ENCODE assay signal across 25 cellular contexts in genomic region chr3:182124187-182124586, GRCh38.
"Had no signal": no experiment of that assay in that cellular context is flagged by ENCODE, and none has a peak within 500 bp of the region (broad histone marks: within the 10 kb centered on the region; RNA-seq: fewer than 3 reads in every experiment).

No MANE protein-coding gene starts in this region.

- H3K9me3 Mint-ChIP-seq: memory B cell; nephron; neural progenitor cell; stimulated activated naive CD8-positive, alpha-beta T cell treated with anti-CD3 and anti-CD28 coated beads, Interleukin-15, Interleukin-2, amounts not matched to agents 100 ng/mL and 50 ng/mL, for 24 hours had no signal

- H3K9ac ChIP-seq: neural progenitor cell, parathyroid adenoma had no signal

- H3K4me1 ChIP-seq: esophagus squamous epithelium, parathyroid adenoma, right atrium auricular region, spleen, tibial nerve, upper lobe of right lung, vagina had no signal

- H3K36me3 ChIP-seq: esophagus squamous epithelium, neural progenitor cell, right atrium auricular region, spleen, thoracic aorta, tibial nerve, upper lobe of right lung, vagina had no signal

- H3K4me3 Mint-ChIP-seq: effector memory CD8-positive, alpha-beta T cell; immature natural killer cell; memory B cell; naive thymus-derived CD4-positive, alpha-beta T cell; nephron; neural progenitor cell; stimulated activated naive B cell treated with anti-CD40 and anti-IgM and Interleukin-4, amounts not matched to agents 10 μg/mL and 1 μg/mL and 100 μg/mL, for 72 hours; stimulated activated naive CD8-positive, alpha-beta T cell treated with anti-CD3 and anti-CD28 coated beads, Interleukin-15, Interleukin-2, amounts not matched to agents 100 ng/mL and 50 ng/mL, for 24 hours had no signal

- H3K4me3 ChIP-seq: coronary artery, esophagus squamous epithelium, lung, neural progenitor cell, right atrium auricular region, skin epidermis, spleen, thoracic aorta, tibial nerve, upper lobe of right lung, vagina had no signal

- H3K9me3 ChIP-seq: esophagus squamous epithelium, right atrium auricular region, spleen, thoracic aorta, tibial nerve, upper lobe of right lung, vagina had no signal

- H3K27me3 Mint-ChIP-seq: effector memory CD8-positive, alpha-beta T cell; stimulated activated naive B cell treated with anti-CD40 and anti-IgM and Interleukin-4, amounts not matched to agents 10 μg/mL and 1 μg/mL and 100 μg/mL, for 72 hours; stimulated activated naive CD8-positive, alpha-beta T cell treated with anti-CD3 and anti-CD28 coated beads, Interleukin-15, Interleukin-2, amounts not matched to agents 100 ng/mL and 50 ng/mL, for 24 hours had no signal

- H3K27ac Mint-ChIP-seq: effector memory CD8-positive, alpha-beta T cell; immature natural killer cell; memory B cell; naive thymus-derived CD4-positive, alpha-beta T cell; nephron; progenitor cell of endocrine pancreas; stimulated activated naive B cell treated with anti-CD40 and anti-IgM and Interleukin-4, amounts not matched to agents 10 μg/mL and 1 μg/mL and 100 μg/mL, for 72 hours; stimulated activated naive CD8-positive, alpha-beta T cell treated with anti-CD3 and anti-CD28 coated beads, Interleukin-15, Interleukin-2, amounts not matched to agents 100 ng/mL and 50 ng/mL, for 24 hours had no signal

- H3K27me3 ChIP-seq: esophagus squamous epithelium, neural progenitor cell, right atrium auricular region, spleen, tibial nerve, upper lobe of right lung, vagina had no signal

- H2AFZ ChIP-seq: neural progenitor cell, parathyroid adenoma had no signal

- H3K79me2 ChIP-seq: parathyroid adenoma had no signal

- ATAC-seq: effector memory CD8-positive, alpha-beta T cell; left lobe of liver; naive thymus-derived CD4-positive, alpha-beta T cell; sciatic nerve; stimulated activated naive B cell treated with anti-CD40 and anti-IgM and Interleukin-4, amounts not matched to agents 10 μg/mL and 1 μg/mL and 100 μg/mL, for 72 hours; upper lobe of right lung had no signal

- H3K4me2 ChIP-seq: neural progenitor cell had no signal

- DNase-seq: effector memory CD8-positive, alpha-beta T cell; erythroblast; esophagus squamous epithelium; hypothalamus; immature natural killer cell; naive thymus-derived CD4-positive, alpha-beta T cell; spleen; stimulated activated CD4-positive, alpha-beta T cell treated with anti-CD3 and anti-CD28 coated beads, Interleukin-4, amount 100 ng/mL, for 4 hours; stimulated activated naive B cell treated with anti-CD40 and anti-IgM and Interleukin-4, amounts not matched to agents 10 μg/mL and 1 μg/mL and 100 μg/mL, for 72 hours; upper lobe of right lung had no signal

- H3K36me3 Mint-ChIP-seq: memory B cell; naive thymus-derived CD4-positive, alpha-beta T cell; neural progenitor cell; stimulated activated naive B cell treated with anti-CD40 and anti-IgM and Interleukin-4, amounts not matched to agents 10 μg/mL and 1 μg/mL and 100 μg/mL, for 72 hours had no signal

- H3K27ac ChIP-seq: coronary artery, esophagus squamous epithelium, neural progenitor cell, parathyroid adenoma, right atrium auricular region, skin epidermis, spleen, thoracic aorta, tibial nerve, upper lobe of right lung, vagina had no signal

- H3K4me1 Mint-ChIP-seq: immature natural killer cell; memory B cell; naive thymus-derived CD4-positive, alpha-beta T cell; nephron; stimulated activated naive B cell treated with anti-CD40 and anti-IgM and Interleukin-4, amounts not matched to agents 10 μg/mL and 1 μg/mL and 100 μg/mL, for 72 hours had no signal
